17 cellular contexts compared by ENCODE assay signal in genomic region chr2:238895361-238895882, GRCh38. TPM values are rescaled to one million over a fixed set of nuclear protein-coding genes. Genes with fewer than 3 reads are reported as not detected.
A peak's percentile ranks its signal among the peaks of the same experiment; 100 is the strongest.
DNase-seq lines count a peak whose midpoint lies in the region; ATAC-seq, FAIRE-seq and TF ChIP-seq lines count a peak whose summit lies in the region.
"Had no signal": no experiment of that assay in that cellular context is flagged by ENCODE, and none has a peak within 500 bp of the region (broad histone marks: within the 10 kb centered on the region; RNA-seq: fewer than 3 reads in every experiment).

No MANE protein-coding gene starts in this region.

- no peak overlapping the region for H2BK120ac ChIP-seq in H1 (replicated peaks; ENCODE audit: low read depth, low read length)

- no peak overlapping the region for H3K18ac ChIP-seq in H1 (ENCODE audit: extremely low read depth, low read length)

- H3K4ac ChIP-seq in H1 (replicated peaks; ENCODE audit: insufficient read length, low read depth, low read length), result no peak overlapping the region

- 90% methylated on average over 20 of the region's 20 CpGs; no CpG with 5 or more reads in 1 of the 2 experiments for WGBS in H1 (ENCODE audit: extremely low coverage in 1 of 2, insufficient coverage in 1 of 2, insufficient read length in 1 of 2, insufficient replicate concordance in 2 of 2, low coverage in 1 of 2, low lambda C conversion rate in 2 of 2, missing lambda C conversion rate in 1 of 2), 2 experiments
- 68 to 77% methylated on average over 10 to 19 of the region's 20 CpGs for WGBS in mesodermal cell (ENCODE audit: insufficient coverage in 2 of 2), 2 experiments
- WGBS in suprapubic skin, result no CpG with 5 or more reads among the region's 20 CpGs

- H3K27me3 ChIP-seq in H1 (replicated peaks in 1 of 4; ENCODE audit: control insufficient read depth in 3 of 4, extremely low read depth in 1 of 4, insufficient read depth in 3 of 4, low read length in 3 of 4), result 0 out of 7 replicates have a peak, but pooled peaks cover 0 to 3% (median 0%) of the 10 kb centered on the region in 4 experiments
- H3K27me3 ChIP-seq in suprapubic skin, result peaks cover 3% of the 10 kb centered on the region
- H3K27me3 ChIP-seq: BLaER1 treated with 17β-estradiol and CSF1 and Interleukin-3, amounts not matched to agents 10 nM and 100 nM had no signal

- H3K4me1 ChIP-seq in H1 (replicated peaks in 1 of 4; ENCODE audit: control insufficient read depth in 3 of 4, insufficient read depth in 4 of 4, low read length in 3 of 4) (peaks cover 0 to 10% (median 7%) of the 10 kb centered on the region in 4 experiments; a peak in 6 of 7 replicates), mesodermal cell (ENCODE audit: control insufficient read depth, insufficient read depth, low read length, poor library complexity, severe bottlenecking) (peaks cover 26% of the 10 kb centered on the region), suprapubic skin (peaks cover 29% of the 10 kb centered on the region)

- H3K56ac ChIP-seq in H1 (replicated peaks; ENCODE audit: insufficient read length, low read depth, low read length), result no peak overlapping the region

- no peak for TF ChIP-seq RAD21 in H1 (IDR thresholded peaks at IDR 0.05 in 1 of 2, conservative IDR thresholded peaks at IDR 0.05 in 1 of 2; ENCODE audit: low read depth in 2 of 2, low read length in 2 of 2)

- TF ChIP-seq CTCF in H1 (IDR thresholded peaks at IDR 0.05; ENCODE audit: control extremely low read depth in 1 of 3, insufficient read depth in 1 of 3, low read depth in 1 of 3, low read length in 3 of 3) (no peak), suprapubic skin (IDR thresholded peaks at IDR 0.05) (no peak)

- H3K9me3 ChIP-seq in H1 (ENCODE audit: insufficient read depth in 2 of 2, low read depth in 1 of 2, low read length in 1 of 2) (no peaks in the 10 kb centered on the region), mesodermal cell (ENCODE audit: control insufficient read depth, low read length) (no peaks in the 10 kb centered on the region), suprapubic skin (no peaks in the 10 kb centered on the region)
- H3K9me3 ChIP-seq: BLaER1 treated with 17β-estradiol and CSF1 and Interleukin-3, amounts not matched to agents 10 nM and 100 nM had no signal

- no peak overlapping the region for H3K27ac ChIP-seq in H1 (ENCODE audit: low read depth, low read length)
- H3K27ac ChIP-seq in mesodermal cell (ENCODE audit: low read depth, low read length, severe bottlenecking), result peak overlapping the region; percentile 86
- peak overlapping the region; percentile 73 for H3K27ac ChIP-seq in suprapubic skin
- H3K27ac ChIP-seq: BLaER1 treated with 17β-estradiol and CSF1 and Interleukin-3, amounts not matched to agents 10 nM and 100 nM; parathyroid adenoma had no signal

- peak overlapping the region; percentile 57 for H4K8ac ChIP-seq in H1 (ENCODE audit: extremely low read depth, insufficient read depth, low read length)

- H4K20me1 ChIP-seq in H1 (replicated peaks in 1 of 2; ENCODE audit: control insufficient read depth in 1 of 2, insufficient read depth in 2 of 2, low read length in 2 of 2), result no peaks in the 10 kb centered on the region

- TF ChIP-seq EP300 in H1 (IDR thresholded peaks at IDR 0.05; ENCODE audit: borderline replicate concordance in 1 of 2, low read depth in 2 of 2, low read length in 2 of 2), result no peak
- TF ChIP-seq EP300 in suprapubic skin (IDR thresholded peaks at IDR 0.05), result no peak

- H3K79me2 ChIP-seq in H1 (ENCODE audit: control insufficient read depth in 1 of 2, insufficient read depth in 2 of 2, low read length in 2 of 2), result no peaks in the 10 kb centered on the region
- H3K79me2 ChIP-seq: parathyroid adenoma had no signal

- no peak overlapping the region for H3K4me3 ChIP-seq in H1 (ENCODE audit: extremely low read depth in 1 of 4, insufficient read depth in 2 of 4, low read depth in 3 of 4, low read length in 4 of 4)
- H3K4me3 ChIP-seq in mesodermal cell (ENCODE audit: extremely low read depth, insufficient read depth, low read length, poor library complexity, severe bottlenecking), result no peak overlapping the region
- no peak overlapping the region for H3K4me3 ChIP-seq in suprapubic skin
- H3K4me3 ChIP-seq: BLaER1 treated with 17β-estradiol and CSF1 and Interleukin-3, amounts not matched to agents 10 nM and 100 nM had no signal

- no peak overlapping the region for H3K14ac ChIP-seq in H1 (ENCODE audit: insufficient read length)

- FAIRE-seq in H1 (lab: Jason Lieb, UNC), result no peak
- FAIRE-seq: endometrium, keratinocyte had no signal

- H2BK12ac ChIP-seq in H1 (ENCODE audit: low read depth, low read length), result no peak overlapping the region

- peak overlapping the region in 1 of 2 experiments; percentile 50; a peak in 3 of 4 replicates for H3K4me2 ChIP-seq in H1 (ENCODE audit: insufficient read depth in 1 of 2, low read depth in 2 of 2, low read length in 2 of 2)
- H3K4me2 ChIP-seq: BLaER1 treated with 17β-estradiol and CSF1 and Interleukin-3, amounts not matched to agents 10 nM and 100 nM had no signal

- H2AK5ac ChIP-seq in H1 (ENCODE audit: low read depth, low read length), result no peak overlapping the region

- H3K23me2 ChIP-seq in H1 (ENCODE audit: low read depth, low read length), result no peaks in the 10 kb centered on the region

- H3K9ac ChIP-seq in H1 (replicated peaks in 1 of 4; ENCODE audit: extremely low read depth in 1 of 4, low read depth in 3 of 4, low read length in 3 of 4), result no peak overlapping the region
- H3K9ac ChIP-seq: BLaER1 treated with 17β-estradiol and CSF1 and Interleukin-3, amounts not matched to agents 10 nM and 100 nM; parathyroid adenoma had no signal

- H2BK5ac ChIP-seq in H1 (ENCODE audit: low read depth, low read length), result no peak overlapping the region

- TF ChIP-seq POLR2A in H1 (IDR thresholded peaks at IDR 0.05; ENCODE audit: control extremely low read depth in 1 of 2, low read depth in 2 of 2, low read length in 2 of 2) (no peak), suprapubic skin (IDR thresholded peaks at IDR 0.05) (no peak)

- no peak overlapping the region for H4K5ac ChIP-seq in H1 (ENCODE audit: insufficient read length, low read depth, low read length)

- H2BK20ac ChIP-seq in H1 (ENCODE audit: low read length), result no peak overlapping the region

- CTCF ChIA-PET in H1 (lab: Charles Lee; ENCODE audit: partially characterized antibody), result no interaction called here

- no peak overlapping the region for H2AFZ ChIP-seq in H1 (ENCODE audit: low read length)
- H2AFZ ChIP-seq: parathyroid adenoma had no signal

- DNase-seq in HT-29 (ENCODE audit: low spot score) (peak; percentile 22), H1 (ENCODE audit: low read depth in 1 of 2, low spot score in 2 of 2) (no peak), suprapubic skin (ENCODE audit: low spot score in 2 of 2) (peak in 1 of 2 donors; percentile 75), NAMALWA (ENCODE audit: low spot score) (no peak), SIG-M5 treated with dmso at 0.1 percent for 504 hours (lab: John Stamatoyannopoulos, UW; ENCODE audit: unreplicated experiment) (no peak)
- DNase-seq: activated CD4-positive, alpha-beta T cell treated with anti-CD3 and anti-CD28 coated beads, Interleukin-2, amount 50 U/mL, for 48 hours; activated T-cell treated with anti-CD3 and anti-CD28 coated beads, Interleukin-2, amount 50 U/mL, for 24 hours; NCI-H187; NCI-H510A; stimulated activated CD4-positive, alpha-beta T cell treated with anti-CD3 and anti-CD28 coated beads, Interleukin-15, amount 100 ng/mL, for 24 hours had no signal

- POLR2A ChIA-PET in H1 (lab: Charles Lee; ENCODE audit: partially characterized antibody), result no interaction called here

- ATAC-seq in GM18858 (IDR thresholded peaks at IDR 0.05; ENCODE audit: unreplicated experiment) (no peak), GM21515 (IDR thresholded peaks at IDR 0.05; ENCODE audit: unreplicated experiment) (no peak)

- H3K23ac ChIP-seq in H1 (ENCODE audit: insufficient read length), result no peak overlapping the region

- H3K36me3 ChIP-seq in H1 (ENCODE audit: control insufficient read depth in 2 of 4, insufficient read depth in 4 of 4, low read length in 3 of 4), result no peaks in the 10 kb centered on the region
- H3K36me3 ChIP-seq in mesodermal cell (ENCODE audit: control insufficient read depth, insufficient read depth, low read length), result no peaks in the 10 kb centered on the region
- no peaks in the 10 kb centered on the region for H3K36me3 ChIP-seq in suprapubic skin
- H3K36me3 ChIP-seq: BLaER1 treated with 17β-estradiol and CSF1 and Interleukin-3, amounts not matched to agents 10 nM and 100 nM had no signal

- no peaks in the 10 kb centered on the region; the same call in 1 of the 2 replicates for H3K79me1 ChIP-seq in H1 (ENCODE audit: low read depth, low read length)

- H4K91ac ChIP-seq in H1 (replicated peaks; ENCODE audit: insufficient read length, low read length), result no peak overlapping the region

- no peak overlapping the region for H2BK15ac ChIP-seq in H1 (ENCODE audit: low read length)

TF ChIP-seq in H1, 55 proteins besides CTCF, POLR2A, EP300 and RAD21:
- TF ChIP-seq FOSL1 (IDR thresholded peaks at IDR 0.05; ENCODE audit: insufficient read depth, low read depth, low read length) (no peak), CTBP2 (IDR thresholded peaks at IDR 0.05; ENCODE audit: borderline replicate concordance, insufficient read depth, insufficient read length, low read length) (no peak)

RNA-seq across cellular contexts. Expression of gene TWIST2, which starts 47.5 kb away (rescaled TPM):
- total RNA-seq in HT-29 (2014; rRNA removed; shearing (Covaris generic)), result not detected in 2 replicates
- 2.1 and 2.6 TPM in 2 replicates for total RNA-seq in H1 (2021; fragmentation: NEBNext Ultra II Directional; extraction: Animal tissue kit (Norgen Biotek cat#: 25700))
- polyA plus RNA-seq in H1 (2011; rRNA removed), result 4.3 and 5.4 TPM in 2 replicates
- 4.8 TPM for polyA plus RNA-seq in H1 (2011; cell fraction: cytosol; rRNA removed)
- polyA plus RNA-seq in H1 (2011; cell fraction: nucleus; rRNA removed), result 2.7 TPM
- 2.3 to 3.8 TPM (median 3.3 TPM) in 4 replicates for polyA plus RNA-seq in H1 (2012, experiment 1 of 2)
- 4.1 TPM for polyA plus RNA-seq in H1 (2012, experiment 2 of 2)
- polyA plus RNA-seq in H1 (2013, experiment 1 of 2), result 2.4 TPM
- polyA plus RNA-seq in H1 (2013, experiment 2 of 2), result 2.4 TPM
- 0.93 and 1.2 TPM in 2 replicates for polyA minus RNA-seq in H1 (2011; rRNA and poly(A)+ RNA removed)
- polyA minus RNA-seq in H1 (2011; cell fraction: cytosol; rRNA and poly(A)+ RNA removed), result 1.9 TPM
- polyA minus RNA-seq in H1 (2011; cell fraction: nucleus; rRNA and poly(A)+ RNA removed), result 7.0 TPM
- polyA plus RNA-seq in mesodermal cell (2013, experiment 1 of 2), result 4.9 TPM
- 3.7 TPM for polyA plus RNA-seq in mesodermal cell (2013, experiment 2 of 2)
- 10 to 100 TPM; 14.7 to 72.7 (median 30.4) TPM for total RNA-seq in suprapubic skin
